In genomic region chr7:77175274-77175673, GRCh38 we compare ENCODE assay signal across 8 cellular contexts. TPM values are rescaled to one million over a fixed set of nuclear protein-coding genes. Genes with fewer than 3 reads are reported as not detected.
DNase-seq lines count a peak whose midpoint lies in the region; ATAC-seq, FAIRE-seq and TF ChIP-seq lines count a peak whose summit lies in the region.
"Not testable (repeated sequence)": the region's sequence is repeated elsewhere in the genome, so short reads cannot be mapped to it uniquely, and the experiment has no call there.
"Had no signal": no experiment of that assay in that cellular context is flagged by ENCODE, and none has a peak within 500 bp of the region (broad histone marks: within the 10 kb centered on the region; RNA-seq: fewer than 3 reads in every experiment).

No MANE protein-coding gene starts in this region.

- FAIRE-seq in GM19239 (lab: Jason Lieb, UNC) = peak; percentile 93

- TF ChIP-seq CTCF in esophagus muscularis mucosa (IDR thresholded peaks at IDR 0.05) = not testable (repeated sequence)

- not testable (repeated sequence) for TF ChIP-seq EP300 in esophagus muscularis mucosa (IDR thresholded peaks at IDR 0.05)

- DNase-seq in GM19239 (ENCODE audit: insufficient read length, low spot score); esophagus muscularis mucosa (ENCODE audit: extremely low spot score): not testable (repeated sequence)

- H3K4me3 ChIP-seq in esophagus muscularis mucosa = not testable (repeated sequence)

- peaks cover 0 to 23% (median 17%) of the 10 kb centered on the region in 4 donors for H3K4me1 ChIP-seq in esophagus muscularis mucosa

- WGBS in esophagus muscularis mucosa = 36% methylated on average over 3 of the region's 3 CpGs

- TF ChIP-seq POLR2A in esophagus muscularis mucosa (IDR thresholded peaks at IDR 0.05; ENCODE audit: low read depth) = not testable (repeated sequence)

- peak overlapping the region in 3 of 4 donors; percentile 38 to 63 (median 56) for H3K27ac ChIP-seq in esophagus muscularis mucosa (replicated peaks in 1 of 4)

- not testable (repeated sequence) for H3K36me3 ChIP-seq in esophagus muscularis mucosa

- H3K27me3 ChIP-seq in esophagus muscularis mucosa = not testable (repeated sequence)

- H3K9me3 ChIP-seq in esophagus muscularis mucosa = not testable (repeated sequence)

- intact Hi-C loops in esophagus muscularis mucosa (cut with DNase I) = not testable (repeated sequence)

- peak; percentile 89 for ATAC-seq in GM18511 (IDR thresholded peaks at IDR 0.05; ENCODE audit: unreplicated experiment)
- peak; percentile 48 for ATAC-seq in GM21390 (IDR thresholded peaks at IDR 0.05; ENCODE audit: unreplicated experiment)
- peak; percentile 64 for ATAC-seq in HG02642 (IDR thresholded peaks at IDR 0.05; ENCODE audit: poor library complexity, unreplicated experiment)
- ATAC-seq in HG03060 (IDR thresholded peaks at IDR 0.05; ENCODE audit: low read depth, unreplicated experiment) = peak; percentile 35
- peak; percentile 66 for ATAC-seq in HG03457 (IDR thresholded peaks at IDR 0.05; ENCODE audit: unreplicated experiment)

RNA-seq across cellular contexts. Expression of gene FGL2, which starts 24.3 kb away (rescaled TPM):
- 100 to 1,000 TPM; 217 to 349 (median 305) TPM for total RNA-seq in esophagus muscularis mucosa
- total RNA-seq: GM23338 had no signal

RNA-seq across cellular contexts. Expression of gene CCDC146, which starts 52.9 kb away (rescaled TPM):
- 10 to 100 TPM; 14.1 to 21.0 (median 16.2) TPM for total RNA-seq in esophagus muscularis mucosa

Comparison
In these comparisons a context has a peak if more than half of its experiments do, and no peak if none do; other contexts are left out.
1. ATAC-seq: peak in every context shown above with its lines; median percentile 89 in GM18511; 66 in HG03457; 64 in HG02642; 48 in GM21390; 35 in HG03060.